In genomic region chr7:106367018-106367420, GRCh38 we compare ENCODE assay signal across 7 cellular contexts.
A peak's percentile ranks its signal among the peaks of the same experiment; 100 is the strongest.
DNase-seq lines count a peak whose midpoint lies in the region; ATAC-seq lines count a peak whose summit lies in the region.

No MANE protein-coding gene starts in this region.

- ATAC-seq in activated T-helper 17 cell treated with anti-CD3 and anti-CD28 coated beads, Interleukin-2, amount 50 U/mL, for 72 hours (replicated peaks), result no peak
- ATAC-seq in HG02885 (IDR thresholded peaks at IDR 0.05; ENCODE audit: poor library complexity, unreplicated experiment), result no peak

- peaks cover 26% of the 10 kb centered on the region for H3K4me1 Mint-ChIP-seq in activated T-helper 17 cell treated with anti-CD3 and anti-CD28 coated beads, Interleukin-2, amount 50 U/mL, for 72 hours

- DNase-seq in GDM1 (lab: John Stamatoyannopoulos, UW), result peak; percentile 32
- DNase-seq in M059J (ENCODE audit: low read depth), result peak; percentile 36
- DNase-seq in medulla oblongata (ENCODE audit: extremely low spot score), result peak; percentile 10
- DNase-seq in stimulated activated CD4-positive, alpha-beta T cell treated with anti-CD3 and anti-CD28 coated beads, Interleukin-4, amount 100 ng/mL, for 24 hours, result no peak
- no peak for DNase-seq in middle frontal gyrus (ENCODE audit: extremely low spot score, low spot score)

- H3K9me3 Mint-ChIP-seq in activated T-helper 17 cell treated with anti-CD3 and anti-CD28 coated beads, Interleukin-2, amount 50 U/mL, for 72 hours, result no peaks in the 10 kb centered on the region

- no peaks in the 10 kb centered on the region for H3K36me3 Mint-ChIP-seq in activated T-helper 17 cell treated with anti-CD3 and anti-CD28 coated beads, Interleukin-2, amount 50 U/mL, for 72 hours (ENCODE audit: low read depth)

- H3K4me3 Mint-ChIP-seq in activated T-helper 17 cell treated with anti-CD3 and anti-CD28 coated beads, Interleukin-2, amount 50 U/mL, for 72 hours, result peak overlapping the region; percentile 0

- peak overlapping the region; percentile 6 for H3K27ac Mint-ChIP-seq in activated T-helper 17 cell treated with anti-CD3 and anti-CD28 coated beads, Interleukin-2, amount 50 U/mL, for 72 hours

- H3K27me3 Mint-ChIP-seq in activated T-helper 17 cell treated with anti-CD3 and anti-CD28 coated beads, Interleukin-2, amount 50 U/mL, for 72 hours, result peaks cover 7% of the 10 kb centered on the region

Comparison
In these comparisons a context has a peak if more than half of its experiments do, and no peak if none do; other contexts are left out.
1. DNase-seq: peak in GDM1 (single experiment), M059J (single experiment) and medulla oblongata (single experiment); none in stimulated activated CD4-positive, alpha-beta T cell treated with anti-CD3 and anti-CD28 coated beads, Interleukin-4, amount 100 ng/mL, for 24 hours (single experiment) and middle frontal gyrus (single experiment).